Comparison of ENCODE assay signal across 1 cellular context in genomic region chr7:151091431-151091830, GRCh38.
A peak's percentile ranks its signal among the peaks of the same experiment; 100 is the strongest.
TF ChIP-seq lines count a peak whose summit lies in the region.

No MANE protein-coding gene starts in this region.

TF ChIP-seq in K562, 482 proteins besides CTCF, POLR2A, EP300 and RAD21 (continued from another document and continues in another):
- TF ChIP-seq, protein P1, sequence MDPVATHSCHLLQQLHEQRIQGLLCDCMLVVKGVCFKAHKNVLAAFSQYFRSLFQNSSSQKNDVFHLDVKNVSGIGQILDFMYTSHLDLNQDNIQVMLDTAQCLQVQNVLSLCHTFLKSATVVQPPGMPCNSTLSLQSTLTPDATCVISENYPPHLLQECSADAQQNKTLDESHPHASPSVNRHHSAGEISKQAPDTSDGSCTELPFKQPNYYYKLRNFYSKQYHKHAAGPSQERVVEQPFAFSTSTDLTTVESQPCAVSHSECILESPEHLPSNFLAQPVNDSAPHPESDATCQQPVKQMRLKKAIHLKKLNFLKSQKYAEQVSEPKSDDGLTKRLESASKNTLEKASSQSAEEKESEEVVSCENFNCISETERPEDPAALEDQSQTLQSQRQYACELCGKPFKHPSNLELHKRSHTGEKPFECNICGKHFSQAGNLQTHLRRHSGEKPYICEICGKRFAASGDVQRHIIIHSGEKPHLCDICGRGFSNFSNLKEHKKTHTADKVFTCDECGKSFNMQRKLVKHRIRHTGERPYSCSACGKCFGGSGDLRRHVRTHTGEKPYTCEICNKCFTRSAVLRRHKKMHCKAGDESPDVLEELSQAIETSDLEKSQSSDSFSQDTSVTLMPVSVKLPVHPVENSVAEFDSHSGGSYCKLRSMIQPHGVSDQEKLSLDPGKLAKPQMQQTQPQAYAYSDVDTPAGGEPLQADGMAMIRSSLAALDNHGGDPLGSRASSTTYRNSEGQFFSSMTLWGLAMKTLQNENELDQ (CRISPR knock-in tag; IDR thresholded peaks at IDR 0.05; ENCODE audit: borderline replicate concordance) = no peak
- no peak for TF ChIP-seq ELF2 (CRISPR knock-in tag; IDR thresholded peaks at IDR 0.05)
- TF ChIP-seq CEBPZ (IDR thresholded peaks at IDR 0.05; ENCODE audit: borderline replicate concordance, low read depth, low read length) = no peak
- TF ChIP-seq NUFIP1 (IDR thresholded peaks at IDR 0.05; ENCODE audit: partially characterized antibody) = no peak
- TF ChIP-seq ZNF584 (CRISPR knock-in tag; IDR thresholded peaks at IDR 0.05; ENCODE audit: low read depth) = no peak
- TF ChIP-seq KAT7 (CRISPR knock-in tag; IDR thresholded peaks at IDR 0.05; ENCODE audit: borderline replicate concordance) = no peak
- TF ChIP-seq TRIM25 (IDR thresholded peaks at IDR 0.05; ENCODE audit: borderline replicate concordance) = no peak
- no peak for TF ChIP-seq MTA2 (IDR thresholded peaks at IDR 0.05; ENCODE audit: low read depth)
- no peak for TF ChIP-seq KDM5B (IDR thresholded peaks at IDR 0.05; ENCODE audit: insufficient replicate concordance, low read depth, low read length)
- no peak for TF ChIP-seq KDM2B (CRISPR knock-in tag; IDR thresholded peaks at IDR 0.05)
- TF ChIP-seq ATF2 (CRISPR knock-in tag; IDR thresholded peaks at IDR 0.05) = no peak
- no peak for TF ChIP-seq REST (CRISPR knock-in tag; IDR thresholded peaks at IDR 0.05; ENCODE audit: low read depth)
- TF ChIP-seq ZNF3 (CRISPR knock-in tag; IDR thresholded peaks at IDR 0.05) = no peak
- TF ChIP-seq ZNF57 (CRISPR knock-in tag; IDR thresholded peaks at IDR 0.05) = no peak
- TF ChIP-seq TCF7 (IDR thresholded peaks at IDR 0.05; ENCODE audit: borderline replicate concordance) = no peak
- TF ChIP-seq CTBP1 (IDR thresholded peaks at IDR 0.05; ENCODE audit: borderline replicate concordance) = 0 out of 2 replicates have a peak, but pooled peaks have one; percentile 25
- TF ChIP-seq SREBF2 (CRISPR knock-in tag; IDR thresholded peaks at IDR 0.05) = 0 out of 2 replicates have a peak, but pooled peaks have one; percentile 56
- TF ChIP-seq PCBP1 (IDR thresholded peaks at IDR 0.05; ENCODE audit: low read depth, low read length, poor library complexity, severe bottlenecking) = no peak
- no peak for TF ChIP-seq HMG20B (CRISPR knock-in tag; IDR thresholded peaks at IDR 0.05)
- no peak for TF ChIP-seq ZNF764 (CRISPR knock-in tag; IDR thresholded peaks at IDR 0.05; ENCODE audit: low read depth)
- TF ChIP-seq TCF7L2 (IDR thresholded peaks at IDR 0.05; ENCODE audit: low read depth, low read length) = no peak
- peak; percentile 51; the same call in 1 of the 2 replicates for TF ChIP-seq TFAP4 (CRISPR knock-in tag; IDR thresholded peaks at IDR 0.05; ENCODE audit: borderline replicate concordance)
- TF ChIP-seq SAP30 (IDR thresholded peaks at IDR 0.05; ENCODE audit: borderline replicate concordance, insufficient read depth, low read depth, low read length, poor library complexity, severe bottlenecking) = no peak
- TF ChIP-seq CBFA2T2 (conservative IDR thresholded peaks at IDR 0.05) = no peak
- no peak for TF ChIP-seq ZNF274 (IDR thresholded peaks at IDR 0.05; ENCODE audit: borderline replicate concordance, low read depth, low read length)
- no peak for TF ChIP-seq ZNF184 (CRISPR knock-in tag; IDR thresholded peaks at IDR 0.05)
- TF ChIP-seq ZNF175 (CRISPR knock-in tag; IDR thresholded peaks at IDR 0.05; ENCODE audit: low read depth) = 0 out of 2 replicates have a peak, but pooled peaks have one; percentile 42
- TF ChIP-seq USF2 (CRISPR knock-in tag; IDR thresholded peaks at IDR 0.05) = no peak
- 0 out of 2 replicates have a peak, but pooled peaks have one; percentile 38 for TF ChIP-seq SMC3 (conservative IDR thresholded peaks at IDR 0.05; ENCODE audit: insufficient read depth, low read depth, low read length)
- TF ChIP-seq CUX1 (CRISPR knock-in tag; IDR thresholded peaks at IDR 0.05) = no peak
- TF ChIP-seq XRCC3 (IDR thresholded peaks at IDR 0.05) = no peak
- no peak for TF ChIP-seq ZBTB8A (IDR thresholded peaks at IDR 0.05; ENCODE audit: partially characterized antibody)
- TF ChIP-seq ZNF699 (CRISPR knock-in tag; IDR thresholded peaks at IDR 0.05; ENCODE audit: insufficient replicate concordance) = no peak
- no peak for TF ChIP-seq SMAD2 (IDR thresholded peaks at IDR 0.05; ENCODE audit: low read depth, low read length)
- no peak for TF ChIP-seq BMI1 (IDR thresholded peaks at IDR 0.05; ENCODE audit: low read length)
- 0 out of 2 replicates have a peak, but pooled peaks have one; percentile 21 for TF ChIP-seq STAT5A (IDR thresholded peaks at IDR 0.05; ENCODE audit: borderline replicate concordance, low read length)
- peak in 1 of 2 experiments; percentile 39; a peak in 1 of 4 replicates for TF ChIP-seq TBL1XR1 (IDR thresholded peaks at IDR 0.05; ENCODE audit: low read length in 2 of 2)
- no peak for TF ChIP-seq POU5F1 (IDR thresholded peaks at IDR 0.05; ENCODE audit: borderline replicate concordance, low read depth, low read length, partially characterized antibody)
- peak; percentile 11; the same call in 1 of the 2 replicates for TF ChIP-seq ATF7 (IDR thresholded peaks at IDR 0.05)
- TF ChIP-seq ZBED1 (IDR thresholded peaks at IDR 0.05) = no peak
- no peak for TF ChIP-seq E2F3 (CRISPR knock-in tag; IDR thresholded peaks at IDR 0.05)
- TF ChIP-seq SIN3B (IDR thresholded peaks at IDR 0.05; ENCODE audit: low read depth) = no peak
- TF ChIP-seq ZNF75A (CRISPR knock-in tag; IDR thresholded peaks at IDR 0.05) = no peak
- TF ChIP-seq DIDO1 (tag; IDR thresholded peaks at IDR 0.05; ENCODE audit: low read depth) = no peak
